ENCODE assay signal across 1 cellular context in the genomic region with DNA sequence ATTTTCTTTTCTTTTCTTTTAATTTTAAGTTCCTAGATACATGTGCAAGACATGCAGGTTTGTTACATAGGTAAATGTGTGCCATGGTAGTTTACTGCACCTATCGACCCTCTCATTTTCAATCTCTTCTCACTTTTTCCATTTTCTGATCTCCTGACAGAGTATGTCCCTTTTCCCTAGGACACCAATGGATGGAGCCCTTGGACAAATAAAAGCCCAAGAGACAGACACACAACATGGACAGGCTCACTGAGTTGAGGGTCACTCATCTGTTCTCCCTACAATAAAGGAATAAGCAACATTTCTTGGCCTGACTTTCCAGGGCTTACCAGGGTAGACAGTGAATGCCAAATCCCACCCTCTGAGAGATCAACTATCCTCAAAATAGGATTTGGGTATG.
TF ChIP-seq lines count a peak whose summit lies in the region.

No MANE protein-coding gene starts in this region.

TF ChIP-seq in SK-N-SH, 30 proteins besides CTCF, POLR2A, EP300 and RAD21 (continued from another document):
- TF ChIP-seq IRF3 (IDR thresholded peaks at IDR 0.05; ENCODE audit: low read depth, low read length) (no peak), RCOR1 (IDR thresholded peaks at IDR 0.05; ENCODE audit: low read length) (no peak), GATA2 (CRISPR knock-in tag; IDR thresholded peaks at IDR 0.05) (no peak), RXRA (IDR thresholded peaks at IDR 0.05; ENCODE audit: borderline replicate concordance, low read depth) (no peak), EZH2phosphoT487 (IDR thresholded peaks at IDR 0.05; ENCODE audit: borderline replicate concordance, low read depth) (no peak), MEF2A (IDR thresholded peaks at IDR 0.05; ENCODE audit: borderline replicate concordance, low read depth) (no peak), MAX (IDR thresholded peaks at IDR 0.05; ENCODE audit: low read depth) (no peak)
